In genomic region chr12:53589915-53590314, GRCh38 we compare ENCODE assay signal across 19 cellular contexts. TPM values are rescaled to one million over a fixed set of nuclear protein-coding genes. Genes with fewer than 3 reads are reported as not detected.
DNase-seq lines count a peak whose midpoint lies in the region; ATAC-seq, FAIRE-seq and TF ChIP-seq lines count a peak whose summit lies in the region.
"Had no signal": no experiment of that assay in that cellular context is flagged by ENCODE, and none has a peak within 500 bp of the region (broad histone marks: within the 10 kb centered on the region; RNA-seq: fewer than 3 reads in every experiment).

No MANE protein-coding gene starts in this region.

- ATAC-seq in A549 (no peak), IMR-90 (ENCODE audit: low read depth) (no peak), HG02981 (IDR thresholded peaks at IDR 0.05; ENCODE audit: unreplicated experiment) (no peak)

- peaks cover 10% of the 10 kb centered on the region for H3K79me2 ChIP-seq in neural cell (replicated peaks; ENCODE audit: insufficient read depth, low read length)

- no peaks in the 10 kb centered on the region for H3K27me3 ChIP-seq in IMR-90 (ENCODE audit: control insufficient read depth, insufficient read depth, low read length)
- H3K27me3 ChIP-seq in neural cell (ENCODE audit: insufficient read depth, low read depth, low read length): no peaks in the 10 kb centered on the region

- no peak overlapping the region for H3K4me3 ChIP-seq in A549
- H3K4me3 ChIP-seq in IMR-90 (ENCODE audit: insufficient read depth, low read depth, low read length): no peak overlapping the region
- no peak overlapping the region for H3K4me3 ChIP-seq in neural cell (ENCODE audit: low read length)
- H3K4me3 ChIP-seq: GM23248, HAP-1 had no signal

- H3K36me3 ChIP-seq in IMR-90 (ENCODE audit: control insufficient read depth, insufficient read depth, low read length): no peaks in the 10 kb centered on the region
- no peaks in the 10 kb centered on the region for H3K36me3 ChIP-seq in neural cell (ENCODE audit: insufficient read depth, low read length)
- H3K36me3 ChIP-seq: HAP-1 had no signal

- H3K4me1 ChIP-seq in A549: peaks cover 16% of the 10 kb centered on the region; the same call in 2 of the 3 replicates
- H3K4me1 ChIP-seq in IMR-90 (ENCODE audit: control insufficient read depth, insufficient read depth, low read length): no peaks in the 10 kb centered on the region

- no peak for FAIRE-seq in A549 (lab: Jason Lieb, UNC)
- FAIRE-seq: A204.1, D721Med, G401.6, GM12891, GM19239 had no signal

- H3K14ac ChIP-seq in IMR-90 (replicated peaks; ENCODE audit: low read depth, low read length): no peak overlapping the region

- H3K4me2 ChIP-seq in A549: no peak overlapping the region
- no peak overlapping the region for H3K4me2 ChIP-seq in IMR-90 (ENCODE audit: low read depth, low read length)
- no peak overlapping the region for H3K4me2 ChIP-seq in neural cell (ENCODE audit: low read length)

- no peak for TF ChIP-seq POLR2A in A549 (IDR thresholded peaks at IDR 0.05; ENCODE audit: low read length)
- no peak for TF ChIP-seq POLR2A in IMR-90 (IDR thresholded peaks at IDR 0.05; ENCODE audit: low read depth, low read length)

- no peak overlapping the region for H3K4ac ChIP-seq in IMR-90 (ENCODE audit: low read depth, low read length)

- H3K56ac ChIP-seq in IMR-90 (ENCODE audit: extremely low read depth, insufficient read depth, low read length): no peak overlapping the region

- TF ChIP-seq CTCF in A549 (IDR thresholded peaks at IDR 0.05): no peak
- TF ChIP-seq CTCF in IMR-90 (conservative IDR thresholded peaks at IDR 0.05; ENCODE audit: low read depth, low read length): no peak
- TF ChIP-seq CTCF in VCaP (conservative IDR thresholded peaks at IDR 0.05): no peak
- no peak for TF ChIP-seq CTCF in neural cell (IDR thresholded peaks at IDR 0.05; ENCODE audit: poor library complexity, severe bottlenecking)

- no peak overlapping the region for H4K5ac ChIP-seq in IMR-90 (ENCODE audit: low read depth, low read length)

- CTCF ChIA-PET in A549 (lab: Yijun Ruan, JAX): no interaction called here
- CTCF ChIA-PET in IMR-90 (lab: Yijun Ruan, JAX): no interaction called here

- H4K8ac ChIP-seq in IMR-90 (ENCODE audit: low read depth in 2 of 2, low read length in 2 of 2): no peak overlapping the region

- H2BK120ac ChIP-seq in IMR-90 (ENCODE audit: low read depth, low read length): no peak overlapping the region

- TF ChIP-seq EP300 in A549 (IDR thresholded peaks at IDR 0.05) (no peak), neural cell (conservative IDR thresholded peaks at IDR 0.05; ENCODE audit: poor library complexity, severe bottlenecking) (no peak)

- H2AK5ac ChIP-seq in IMR-90 (ENCODE audit: low read depth, low read length): no peak overlapping the region

- no peak overlapping the region for H3K27ac ChIP-seq in A549
- no peak overlapping the region for H3K27ac ChIP-seq in IMR-90 (ENCODE audit: insufficient read depth, low read length)
- H3K27ac ChIP-seq in VCaP: peak overlapping the region; percentile 99
- H3K27ac ChIP-seq in neural cell (ENCODE audit: low read length): peak overlapping the region; percentile 95
- H3K27ac ChIP-seq: C4-2B, GM23248 had no signal

- peaks cover 11% of the 10 kb centered on the region for H3F3A ChIP-seq in neural cell (ENCODE audit: insufficient read depth, low read length, poor library complexity, severe bottlenecking)

- no peak overlapping the region for H2BK5ac ChIP-seq in IMR-90 (ENCODE audit: low read depth, low read length, poor library complexity, severe bottlenecking)

- H3K9me2 ChIP-seq in neural cell (ENCODE audit: insufficient read depth, low read length): no peaks in the 10 kb centered on the region

- WGBS in A549 (ENCODE audit: missing lambda C conversion rate): 83% methylated on average over 4 of the region's 4 CpGs
- WGBS in IMR-90 (ENCODE audit: extremely low coverage in 2 of 2, insufficient read length in 1 of 2), 2 experiments: no CpG with 5 or more reads among the region's 4 CpGs

- no peak overlapping the region for H3K9ac ChIP-seq in IMR-90 (ENCODE audit: low read depth, low read length)
- no peak overlapping the region for H3K9ac ChIP-seq in neural cell (ENCODE audit: low read length)
- H3K9ac ChIP-seq: GM23248 had no signal

- DNase-seq in A549 (ENCODE audit: low read depth in 1 of 2, low spot score in 1 of 2) (no peak), IMR-90 (no peak), NCI-H82 treated with DMSO at 0.1 percent for 48 hours (lab: John Stamatoyannopoulos, UW; ENCODE audit: unreplicated experiment) (no peak), HPDE6-E6E7 (ENCODE audit: extremely low spot score) (no peak)
- DNase-seq in effector CD4-positive, alpha-beta T cell: no peak
- DNase-seq: AML-193; Caco-2; CD4-positive, alpha-beta T cell; GM23248 had no signal

- POLR2A ChIA-PET in A549 (lab: Yijun Ruan, JAX) (no interaction called here), IMR-90 (lab: Charles Lee; ENCODE audit: unreplicated experiment) (no interaction called here)

- intact Hi-C loops in IMR-90 (cut with micrococcal nuclease): no loop called here

- no peak overlapping the region for H3K23ac ChIP-seq in IMR-90 (ENCODE audit: low read depth, low read length)

- TF ChIP-seq RAD21 in A549 (conservative IDR thresholded peaks at IDR 0.05 in 1 of 2, IDR thresholded peaks at IDR 0.05 in 1 of 2): no peak
- TF ChIP-seq RAD21 in IMR-90 (IDR thresholded peaks at IDR 0.05; ENCODE audit: low read length): no peak
- TF ChIP-seq RAD21 in neural cell (conservative IDR thresholded peaks at IDR 0.05): no peak

- H2BK20ac ChIP-seq in IMR-90 (ENCODE audit: low read depth, low read length): no peak overlapping the region

- H3K9me1 ChIP-seq in IMR-90 (ENCODE audit: insufficient read depth, low read length): peaks cover 5% of the 10 kb centered on the region; the same call in 1 of the 2 replicates

- H3K9me3 ChIP-seq in A549 (no peaks in the 10 kb centered on the region), IMR-90 (ENCODE audit: control insufficient read depth, insufficient read depth, low read length) (no peaks in the 10 kb centered on the region), neural cell (ENCODE audit: low read length) (no peaks in the 10 kb centered on the region)
- H3K9me3 ChIP-seq: Caco-2, HAP-1 had no signal

- no peak overlapping the region for H2AFZ ChIP-seq in IMR-90 (replicated peaks; ENCODE audit: low read length, poor library complexity)
- no peak overlapping the region for H2AFZ ChIP-seq in neural cell (ENCODE audit: low read depth, low read length)
- H2AFZ ChIP-seq: GM23248 had no signal

- no TSS peak for BruUV-seq in IMR-90 (replicated peaks; lab: Mats Ljungman, UMichigan)

- H3K18ac ChIP-seq in IMR-90 (ENCODE audit: low read depth, low read length): no peak overlapping the region

- no peak overlapping the region for H4K91ac ChIP-seq in IMR-90 (ENCODE audit: insufficient read depth, low read depth, low read length)

- in situ Hi-C loops in IMR-90 (cut with MboI; ENCODE audit: low sequenced_read_pairs): no loop called here

- no peak overlapping the region for H2AK9ac ChIP-seq in IMR-90 (replicated peaks; ENCODE audit: low read depth, low read length, poor library complexity)

- dilution Hi-C loops in IMR-90 (cut with HindIII; ENCODE audit: low sequenced_read_pairs, unreplicated experiment): no loop called here

- peaks cover 19% of the 10 kb centered on the region; the same call in 1 of the 2 replicates for H4K20me1 ChIP-seq in IMR-90 (ENCODE audit: insufficient read depth, low read length)
- no peaks in the 10 kb centered on the region for H4K20me1 ChIP-seq in neural cell (ENCODE audit: insufficient read depth)

- peaks cover 35 to 47% of the 10 kb centered on the region in 2 experiments for H3K79me1 ChIP-seq in IMR-90 (ENCODE audit: low read depth in 1 of 2, low read length in 2 of 2)

- no peak overlapping the region for H2BK15ac ChIP-seq in IMR-90 (ENCODE audit: low read depth, low read length)

TF ChIP-seq in A549, 52 proteins besides CTCF, POLR2A, EP300 and RAD21:
- TF ChIP-seq MAFK (IDR thresholded peaks at IDR 0.05; ENCODE audit: partially characterized antibody) (peak; percentile 67), JUNB (IDR thresholded peaks at IDR 0.05) (no peak)

TF ChIP-seq in IMR-90, 13 proteins besides CTCF, POLR2A, EP300 and RAD21 (continues in another document):
- TF ChIP-seq MAFK (IDR thresholded peaks at IDR 0.05; ENCODE audit: low read depth, low read length): peak; percentile 49
- TF ChIP-seq NFE2L2 (IDR thresholded peaks at IDR 0.05; ENCODE audit: low read depth, low read length): no peak

TF ChIP-seq in neural cell, 6 proteins besides CTCF, POLR2A, EP300 and RAD21 (continues in another document):
- no peak for TF ChIP-seq TAF1 (IDR thresholded peaks at IDR 0.05; ENCODE audit: low read depth)
- no peak for TF ChIP-seq SMC3 (conservative IDR thresholded peaks at IDR 0.05; ENCODE audit: poor library complexity)
- TF ChIP-seq EZH2 (IDR thresholded peaks at IDR 0.05; ENCODE audit: borderline replicate concordance, insufficient read depth, low read length, poor library complexity, severe bottlenecking): no peak

RNA-seq across cellular contexts. Expression of gene ATF7, which starts 36.3 kb away (rescaled TPM):
- polyA plus RNA-seq in A549 (2011; rRNA removed) (38.7 and 38.9 TPM in 2 replicates), A549 (2017; fragmentation: RNase III; extraction: RNeasy Plus Mini Kit Qiagen cat#74134 plus additional on column Dnase treatment) (22.9 to 23.3 TPM (median 23.0 TPM) in 3 replicates), IMR-90 (2012; rRNA removed) (15.2 and 16.3 TPM in 2 replicates), neural cell (1.9 and 6.3 TPM in 2 replicates)
- 13.3 and 13.9 TPM in 2 replicates for polyA plus RNA-seq in A549 (2012; cell fraction: cytosol; rRNA removed)
- polyA plus RNA-seq in A549 (2012; cell fraction: nucleus; rRNA removed): 15.2 and 21.6 TPM in 2 replicates
- polyA minus RNA-seq in A549 (2011; rRNA and poly(A)+ RNA removed): 38.8 and 40.4 TPM in 2 replicates
- total RNA-seq in IMR-90 (2012; rRNA removed): 7.0 and 9.4 TPM in 2 replicates
- 6.5 and 9.7 TPM in 2 replicates for polyA plus RNA-seq in IMR-90 (2012; cell fraction: cytosol; rRNA removed)
- polyA plus RNA-seq in IMR-90 (2012; cell fraction: nucleus; rRNA removed; ENCODE audit: low replicate concordance): 35.8 and 38.5 TPM in 2 replicates
- 6.6 and 19.0 TPM in 2 replicates for polyA minus RNA-seq in neural cell

Comparison
In these comparisons a context has a peak if more than half of its experiments do, and no peak if none do; other contexts are left out.
1. H3K27ac ChIP-seq: peak in VCaP (single experiment) and neural cell (single experiment); none in A549 (0 of 2) and IMR-90 (single experiment).